In genomic region chr20:46351357-46352058, GRCh38 we compare ENCODE assay signal across 9 cellular contexts. TPM values are rescaled to one million over a fixed set of nuclear protein-coding genes. Genes with fewer than 3 reads are reported as not detected.
DNase-seq lines count a peak whose midpoint lies in the region; TF ChIP-seq lines count a peak whose summit lies in the region.
"Had no signal": no experiment of that assay in that cellular context is flagged by ENCODE, and none has a peak within 500 bp of the region (broad histone marks: within the 10 kb centered on the region; RNA-seq: fewer than 3 reads in every experiment).

No MANE protein-coding gene starts in this region.

- H3K27ac ChIP-seq in HUES48 (ENCODE audit: low read depth, low read length) (peak overlapping the region; percentile 86), neural progenitor cell (peak overlapping the region; percentile 80)
- H3K27ac ChIP-seq: left ventricle myocardium inferior had no signal

- peaks cover 10% of the 10 kb centered on the region for H3K27me3 Mint-ChIP-seq in neural progenitor cell (ENCODE audit: insufficient read depth, low read depth)

- no peak overlapping the region for H2AFZ ChIP-seq in neural progenitor cell (replicated peaks)

- H3K36me3 Mint-ChIP-seq in neural progenitor cell: peaks cover 16% of the 10 kb centered on the region

- no peak overlapping the region for H3K4me3 ChIP-seq in HUES48 (ENCODE audit: low read depth, low read length)
- H3K4me3 ChIP-seq in neural progenitor cell: no peak overlapping the region
- H3K4me3 ChIP-seq: left ventricle myocardium inferior had no signal

- H3K36me3 ChIP-seq in HUES48 (ENCODE audit: control insufficient read depth, insufficient read depth, low read length) (peaks cover 32% of the 10 kb centered on the region), neural progenitor cell (no peaks in the 10 kb centered on the region)

- H3K9me3 Mint-ChIP-seq in neural progenitor cell: no peaks in the 10 kb centered on the region

- H4K20me1 ChIP-seq in neural progenitor cell (ENCODE audit: low read depth): peaks cover 32% of the 10 kb centered on the region

- H3K4me1 Mint-ChIP-seq in neural progenitor cell: peaks cover 80% of the 10 kb centered on the region

- H3K9ac ChIP-seq in HUES48 (ENCODE audit: low read depth, low read length) (no peak overlapping the region), neural progenitor cell (no peak overlapping the region)

- peaks cover 33% of the 10 kb centered on the region for H3F3A ChIP-seq in neural progenitor cell (ENCODE audit: low read depth)

- H3K9me3 ChIP-seq in HUES48 (ENCODE audit: control insufficient read depth, insufficient read depth, low read length) (no peaks in the 10 kb centered on the region), neural progenitor cell (ENCODE audit: low read depth) (no peaks in the 10 kb centered on the region)
- H3K9me3 ChIP-seq: left ventricle myocardium inferior had no signal

- H3K27me3 ChIP-seq in HUES48 (ENCODE audit: control insufficient read depth, insufficient read depth, low read length): no peaks in the 10 kb centered on the region
- H3K27me3 ChIP-seq in neural progenitor cell: no peaks in the 10 kb centered on the region

- no peak for TF ChIP-seq CTCF in GM13977 (IDR thresholded peaks at IDR 0.05; ENCODE audit: extremely low read depth, insufficient read depth, missing control alignments)
- TF ChIP-seq CTCF in neural progenitor cell (IDR thresholded peaks at IDR 0.05): no peak

- DNase-seq in GM13977 (ENCODE audit: low spot score) (peak; percentile 59), astrocyte of the hippocampus (ENCODE audit: low read depth, low spot score) (peak; percentile 36), neural progenitor cell (ENCODE audit: low spot score) (no peak), NK-92 (lab: John Stamatoyannopoulos, UW; ENCODE audit: unreplicated experiment) (no peak), NCI-H2029 (lab: John Stamatoyannopoulos, UW) (no peak), GF-D8 (lab: John Stamatoyannopoulos, UW) (no peak)
- DNase-seq: activated CD4-positive, CD25-positive, alpha-beta regulatory T cell; left ventricle myocardium inferior had no signal

- peak overlapping the region; percentile 100 for H3K27ac Mint-ChIP-seq in neural progenitor cell

- in situ Hi-C loops in GM13977 (cut with MboI; ENCODE audit: low pct_unique_long_range_greater_than_20kb, low sequenced_read_pairs, unreplicated experiment): no loop called here

- no peaks in the 10 kb centered on the region for H3K79me2 ChIP-seq in neural progenitor cell (ENCODE audit: low read depth)

- H3K4me1 ChIP-seq in HUES48 (ENCODE audit: control insufficient read depth, insufficient read depth, low read length) (peaks cover 22% of the 10 kb centered on the region), neural progenitor cell (peaks cover 48% of the 10 kb centered on the region)

- peak overlapping the region; percentile 62 for H3K4me3 Mint-ChIP-seq in neural progenitor cell

- peak overlapping the region; percentile 54 for H3K4me2 ChIP-seq in neural progenitor cell

RNA-seq across cellular contexts. Expression of gene CDH22, which starts 43.2 kb away (rescaled TPM):
- total RNA-seq in neural progenitor cell (ENCODE audit: low replicate concordance): 0.13 and 0.28 TPM in 2 replicates

RNA-seq across cellular contexts. Expression of gene ELMO2, which starts 54.9 kb away (rescaled TPM):
- total RNA-seq in neural progenitor cell (ENCODE audit: low replicate concordance): 53.3 and 64.5 TPM in 2 replicates

Comparison
In these comparisons a context has a peak if more than half of its experiments do, and no peak if none do; other contexts are left out.
1. DNase-seq: peak in GM13977 (single experiment) and astrocyte of the hippocampus (single experiment); none in neural progenitor cell (single experiment), NK-92 (single experiment), NCI-H2029 (single experiment) and GF-D8 (single experiment).